8 cellular contexts compared by ENCODE assay signal in genomic region chr11:28529540-28530410, GRCh38.
DNase-seq lines count a peak whose midpoint lies in the region; ATAC-seq and TF ChIP-seq lines count a peak whose summit lies in the region.

No MANE protein-coding gene starts in this region.

- DNase-seq in NCI-H2107 treated with DMSO at 0.1 percent for 48 hours (lab: John Stamatoyannopoulos, UW; ENCODE audit: unreplicated experiment) (peak; percentile 49), NCI-H2107 (lab: John Stamatoyannopoulos, UW) (no peak), NCI-H1048 (lab: John Stamatoyannopoulos, UW) (peak; percentile 8), amniotic epithelial cell (ENCODE audit: low read depth) (peak; percentile 66), left lung (no peak)
- no peak for DNase-seq in stimulated activated naive CD8-positive, alpha-beta T cell treated with anti-CD3 and anti-CD28 coated beads, Interleukin-15, Interleukin-2, amounts not matched to agents 100 U/mL and 50 U/mL, for 24 hours
- no peak for DNase-seq in activated T-cell treated with anti-CD3 and anti-CD28 coated beads, Interleukin-2, amount 50 U/mL, for 24 hours

- no peak overlapping the region for H3K4me3 Mint-ChIP-seq in activated T-cell treated with anti-CD3 and anti-CD28 coated beads, Interleukin-2, amount 50 U/mL, for 24 hours

- peak in 1 of 2 donors; percentile 37 for TF ChIP-seq CTCF in left lung (IDR thresholded peaks at IDR 0.05)

- no peaks in the 10 kb centered on the region for H3K27me3 ChIP-seq in left lung

- no peak overlapping the region for H3K27ac Mint-ChIP-seq in activated T-cell treated with anti-CD3 and anti-CD28 coated beads, Interleukin-2, amount 50 U/mL, for 24 hours

- H3K9me3 ChIP-seq in left lung: peaks cover 0 to 25% of the 10 kb centered on the region in 2 donors

- H3K4me3 ChIP-seq in left lung: no peak overlapping the region

- H3K27ac ChIP-seq in left lung: no peak overlapping the region

- no peaks in the 10 kb centered on the region for H3K36me3 ChIP-seq in left lung

- no peaks in the 10 kb centered on the region for H3K27me3 Mint-ChIP-seq in activated T-cell treated with anti-CD3 and anti-CD28 coated beads, Interleukin-2, amount 50 U/mL, for 24 hours

- H3K4me1 Mint-ChIP-seq in activated T-cell treated with anti-CD3 and anti-CD28 coated beads, Interleukin-2, amount 50 U/mL, for 24 hours (ENCODE audit: low read depth): no peaks in the 10 kb centered on the region

- peaks cover 13% of the 10 kb centered on the region for H3K9me3 Mint-ChIP-seq in activated T-cell treated with anti-CD3 and anti-CD28 coated beads, Interleukin-2, amount 50 U/mL, for 24 hours

- intact Hi-C loops in left lung (cut with DNase I): loop anchor here in 1 of 2 donors (10.0 kb wide), 1 partner anchor 825 kb away; the partner anchor contains the start of gene BDNF

- peak; percentile 50 for ATAC-seq in left lung
- ATAC-seq in HG02588 (IDR thresholded peaks at IDR 0.05; ENCODE audit: unreplicated experiment): no peak
- no peak for ATAC-seq in stimulated activated naive CD8-positive, alpha-beta T cell treated with anti-CD3 and anti-CD28 coated beads, Interleukin-15, Interleukin-2, amounts not matched to agents 100 U/mL and 50 U/mL, for 24 hours

- peaks cover 4% of the 10 kb centered on the region for H3K36me3 Mint-ChIP-seq in activated T-cell treated with anti-CD3 and anti-CD28 coated beads, Interleukin-2, amount 50 U/mL, for 24 hours (ENCODE audit: low read depth)

- H3K4me1 ChIP-seq in left lung: no peaks in the 10 kb centered on the region

Comparison
In these comparisons a context has a peak if more than half of its experiments do, and no peak if none do; other contexts are left out.
1. DNase-seq: peak in NCI-H2107 treated with DMSO at 0.1 percent for 48 hours (single experiment), NCI-H1048 (single experiment) and amniotic epithelial cell (single experiment); none in NCI-H2107 (single experiment), left lung (0 of 2), stimulated activated naive CD8-positive, alpha-beta T cell treated with anti-CD3 and anti-CD28 coated beads, Interleukin-15, Interleukin-2, amounts not matched to agents 100 U/mL and 50 U/mL, for 24 hours (single experiment) and activated T-cell treated with anti-CD3 and anti-CD28 coated beads, Interleukin-2, amount 50 U/mL, for 24 hours (single experiment).